ENCODE assay signal across 16 cellular contexts in the genomic region with DNA sequence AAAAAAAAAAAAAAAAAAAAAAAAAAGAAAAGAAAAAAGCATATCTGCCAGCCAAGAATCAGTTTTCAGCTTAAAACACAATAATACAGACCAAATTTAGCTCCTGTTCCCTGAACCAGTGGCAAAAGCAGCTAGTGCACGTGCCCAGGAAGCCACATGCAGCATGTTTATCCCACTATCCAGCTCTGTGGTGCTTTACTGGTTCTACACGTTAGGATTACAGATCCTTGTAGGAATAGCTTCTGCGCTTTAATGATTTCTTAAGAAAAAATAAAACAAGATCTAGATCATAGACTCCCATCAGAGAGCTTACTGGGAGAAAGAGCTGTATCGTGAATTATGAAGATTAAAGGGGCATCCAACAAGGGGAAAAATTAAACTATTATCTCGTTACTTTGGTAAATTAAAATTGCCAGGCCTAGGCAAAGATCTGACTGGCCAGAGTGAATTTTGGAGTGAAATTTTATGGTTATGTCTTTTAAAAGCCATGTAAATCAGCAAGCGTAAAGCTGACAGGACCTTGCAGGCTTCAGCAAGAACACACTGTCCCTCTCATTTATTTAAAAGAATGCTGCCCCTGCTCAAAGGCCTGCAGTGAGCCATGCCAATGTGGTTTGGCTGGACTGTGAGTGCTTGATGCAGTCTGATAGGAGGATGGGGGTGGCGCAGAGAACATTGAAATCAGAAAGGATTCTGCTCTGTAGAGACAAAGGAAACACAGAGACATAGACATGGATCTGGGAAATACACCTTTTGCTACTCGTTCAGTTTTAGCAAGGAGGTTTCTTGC.
A peak's percentile ranks its signal among the peaks of the same experiment; 100 is the strongest.
DNase-seq lines count a peak whose midpoint lies in the region; ATAC-seq and TF ChIP-seq lines count a peak whose summit lies in the region.
"Had no signal": no experiment of that assay in that cellular context is flagged by ENCODE, and none has a peak within 500 bp of the region (broad histone marks: within the 10 kb centered on the region; RNA-seq: fewer than 3 reads in every experiment).

No MANE protein-coding gene starts in this region.

- H3K4me1 ChIP-seq in fibroblast of lung (ENCODE audit: control insufficient read depth, extremely low read depth, insufficient read depth, low read length) = no peaks in the 10 kb centered on the region
- no peaks in the 10 kb centered on the region for H3K4me1 ChIP-seq in lower lobe of right lung
- H3K4me1 ChIP-seq in skeletal muscle satellite cell (ENCODE audit: control insufficient read depth, insufficient read depth, low read length) = peaks cover 17% of the 10 kb centered on the region

- DNase-seq in LHCN-M2 (ENCODE audit: low read depth) = peak; percentile 56
- DNase-seq in fibroblast of lung (ENCODE audit: low read depth in 2 of 2) = peak; percentile 48 to 53
- no peak for DNase-seq in lower lobe of right lung
- DNase-seq in glomerular visceral epithelial cell (ENCODE audit: extremely low spot score) = no peak
- no peak for DNase-seq in activated T-helper 1 cell treated with anti-CD3 and anti-CD28 coated beads, Interleukin-12 subunit alpha, Interleukin-12 subunit beta, Interleukin-2, Interleukin-4 antibody, amounts not matched to agents 30 ng/mL and 10 ng/mL and 1 ng/mL, durations not matched to agents 14 hours and 24 hours and 36 hours (ENCODE audit: low spot score)
- DNase-seq: activated CD4-positive, CD25-positive, alpha-beta regulatory T cell; activated T-cell treated with anti-CD3 and anti-CD28 coated beads, Interleukin-2, amount 50 U/mL, for 1 hour; HCEC 1CT; NCI-H1417 treated with DMSO at 0.1 percent for 48 hours; NCI-H526 had no signal

- H3K79me2 ChIP-seq in fibroblast of lung (ENCODE audit: control insufficient read depth, insufficient read depth, low read length) = no peaks in the 10 kb centered on the region

- no peaks in the 10 kb centered on the region for H3K36me3 Mint-ChIP-seq in activated T-helper 1 cell treated with anti-CD3 and anti-CD28 coated beads, Interleukin-12 subunit alpha, Interleukin-12 subunit beta, Interleukin-2, Interleukin-4 antibody, amounts not matched to agents 30 ng/mL and 10 ng/mL and 1 ng/mL, durations not matched to agents 14 hours and 24 hours and 36 hours (ENCODE audit: low read depth)

- peak; percentile 39 to 62 for ATAC-seq in lower lobe of right lung
- no peak for ATAC-seq in GM19455 (IDR thresholded peaks at IDR 0.05; ENCODE audit: unreplicated experiment)
- no peak for ATAC-seq in GM18502 (IDR thresholded peaks at IDR 0.05; ENCODE audit: poor library complexity, unreplicated experiment)

- H3K27ac Mint-ChIP-seq in activated T-helper 1 cell treated with anti-CD3 and anti-CD28 coated beads, Interleukin-12 subunit alpha, Interleukin-12 subunit beta, Interleukin-2, Interleukin-4 antibody, amounts not matched to agents 30 ng/mL and 10 ng/mL and 1 ng/mL, durations not matched to agents 14 hours and 24 hours and 36 hours = no peak overlapping the region
- H3K27ac Mint-ChIP-seq: B cell had no signal

- H2AFZ ChIP-seq in fibroblast of lung (ENCODE audit: low read length) = no peak overlapping the region

- no peak overlapping the region for H3K4me2 ChIP-seq in fibroblast of lung (ENCODE audit: extremely low read depth, insufficient read depth, low read length)
- H3K4me2 ChIP-seq in skeletal muscle satellite cell (ENCODE audit: low read length) = peak overlapping the region; percentile 3

- no peak overlapping the region for H3K4me3 Mint-ChIP-seq in activated T-helper 1 cell treated with anti-CD3 and anti-CD28 coated beads, Interleukin-12 subunit alpha, Interleukin-12 subunit beta, Interleukin-2, Interleukin-4 antibody, amounts not matched to agents 30 ng/mL and 10 ng/mL and 1 ng/mL, durations not matched to agents 14 hours and 24 hours and 36 hours
- H3K4me3 Mint-ChIP-seq: B cell had no signal

- H3K9me3 ChIP-seq in fibroblast of lung (ENCODE audit: control insufficient read depth, insufficient read depth, low read depth, low read length) = no peaks in the 10 kb centered on the region
- H3K9me3 ChIP-seq in lower lobe of right lung = no peaks in the 10 kb centered on the region
- H3K9me3 ChIP-seq in skeletal muscle satellite cell (replicated peaks; ENCODE audit: low read length) = no peaks in the 10 kb centered on the region
- H3K9me3 ChIP-seq: SJSA1 had no signal

- intact Hi-C loops in lower lobe of right lung (cut with DNase I) = no loop called here
- intact Hi-C loops in activated T-helper 1 cell treated with anti-CD3 and anti-CD28 coated beads, Interleukin-12 subunit alpha, Interleukin-12 subunit beta, Interleukin-2, Interleukin-4 antibody, amounts not matched to agents 30 ng/mL and 10 ng/mL and 1 ng/mL, durations not matched to agents 14 hours and 24 hours and 36 hours (cut with micrococcal nuclease) = no loop called here

- H3K27me3 Mint-ChIP-seq in activated T-helper 1 cell treated with anti-CD3 and anti-CD28 coated beads, Interleukin-12 subunit alpha, Interleukin-12 subunit beta, Interleukin-2, Interleukin-4 antibody, amounts not matched to agents 30 ng/mL and 10 ng/mL and 1 ng/mL, durations not matched to agents 14 hours and 24 hours and 36 hours (ENCODE audit: insufficient read depth) = no peaks in the 10 kb centered on the region
- H3K27me3 Mint-ChIP-seq: B cell had no signal

- no peaks in the 10 kb centered on the region for H4K20me1 ChIP-seq in fibroblast of lung (ENCODE audit: control insufficient read depth, extremely low read depth, insufficient read depth, low read length)

- no peaks in the 10 kb centered on the region for H3K4me1 Mint-ChIP-seq in activated T-helper 1 cell treated with anti-CD3 and anti-CD28 coated beads, Interleukin-12 subunit alpha, Interleukin-12 subunit beta, Interleukin-2, Interleukin-4 antibody, amounts not matched to agents 30 ng/mL and 10 ng/mL and 1 ng/mL, durations not matched to agents 14 hours and 24 hours and 36 hours (ENCODE audit: low read depth)
- H3K4me1 Mint-ChIP-seq: B cell had no signal

- H3K4me3 ChIP-seq in fibroblast of lung (replicated peaks in 1 of 4; ENCODE audit: control extremely low read depth in 1 of 4, insufficient read depth in 1 of 4, low read depth in 3 of 4, low read length in 4 of 4) (no peak overlapping the region), lower lobe of right lung (no peak overlapping the region), skeletal muscle satellite cell (ENCODE audit: low read length) (no peak overlapping the region)
- H3K4me3 ChIP-seq: SJSA1 had no signal

- no peak overlapping the region for H3K27ac ChIP-seq in fibroblast of lung (ENCODE audit: insufficient read depth, low read length)
- peak overlapping the region; percentile 60 for H3K27ac ChIP-seq in lower lobe of right lung
- H3K27ac ChIP-seq: epithelial cell of prostate, SJSA1 had no signal

- H3K9me3 Mint-ChIP-seq in activated T-helper 1 cell treated with anti-CD3 and anti-CD28 coated beads, Interleukin-12 subunit alpha, Interleukin-12 subunit beta, Interleukin-2, Interleukin-4 antibody, amounts not matched to agents 30 ng/mL and 10 ng/mL and 1 ng/mL, durations not matched to agents 14 hours and 24 hours and 36 hours = no peaks in the 10 kb centered on the region

- H3K36me3 ChIP-seq in fibroblast of lung (ENCODE audit: control insufficient read depth, insufficient read depth, low read length) = no peaks in the 10 kb centered on the region
- H3K36me3 ChIP-seq in lower lobe of right lung = no peaks in the 10 kb centered on the region
- no peaks in the 10 kb centered on the region for H3K36me3 ChIP-seq in skeletal muscle satellite cell (ENCODE audit: insufficient read depth, low read length)
- H3K36me3 ChIP-seq: SJSA1 had no signal

- H3K9ac ChIP-seq in fibroblast of lung (ENCODE audit: insufficient read depth, low read length) (no peak overlapping the region), skeletal muscle satellite cell (ENCODE audit: low read depth, low read length) (peak overlapping the region; percentile 34)

- TF ChIP-seq CTCF in fibroblast of lung (conservative IDR thresholded peaks at IDR 0.05 in 1 of 2, IDR thresholded peaks at IDR 0.05 in 1 of 2; ENCODE audit: low read depth in 1 of 2, low read length in 2 of 2) (no peak), lower lobe of right lung (IDR thresholded peaks at IDR 0.05) (no peak)

- H3K27me3 ChIP-seq in fibroblast of lung (ENCODE audit: control insufficient read depth, insufficient read depth, low read length) (no peaks in the 10 kb centered on the region), lower lobe of right lung (ENCODE audit: low read depth) (no peaks in the 10 kb centered on the region), skeletal muscle satellite cell (ENCODE audit: control insufficient read depth, insufficient read depth, low read length) (no peaks in the 10 kb centered on the region)
- H3K27me3 ChIP-seq: SJSA1 had no signal

Comparison
In these comparisons a context has a peak if more than half of its experiments do, and no peak if none do; other contexts are left out.
1. DNase-seq: peak in LHCN-M2 (single experiment) and fibroblast of lung (2 of 2); none in lower lobe of right lung (single experiment), glomerular visceral epithelial cell (single experiment) and activated T-helper 1 cell treated with anti-CD3 and anti-CD28 coated beads, Interleukin-12 subunit alpha, Interleukin-12 subunit beta, Interleukin-2, Interleukin-4 antibody, amounts not matched to agents 30 ng/mL and 10 ng/mL and 1 ng/mL, durations not matched to agents 14 hours and 24 hours and 36 hours (single experiment).
2. ATAC-seq: peak in lower lobe of right lung (2 of 2); none in GM19455 (single experiment) and GM18502 (single experiment).